In the genomic region with DNA sequence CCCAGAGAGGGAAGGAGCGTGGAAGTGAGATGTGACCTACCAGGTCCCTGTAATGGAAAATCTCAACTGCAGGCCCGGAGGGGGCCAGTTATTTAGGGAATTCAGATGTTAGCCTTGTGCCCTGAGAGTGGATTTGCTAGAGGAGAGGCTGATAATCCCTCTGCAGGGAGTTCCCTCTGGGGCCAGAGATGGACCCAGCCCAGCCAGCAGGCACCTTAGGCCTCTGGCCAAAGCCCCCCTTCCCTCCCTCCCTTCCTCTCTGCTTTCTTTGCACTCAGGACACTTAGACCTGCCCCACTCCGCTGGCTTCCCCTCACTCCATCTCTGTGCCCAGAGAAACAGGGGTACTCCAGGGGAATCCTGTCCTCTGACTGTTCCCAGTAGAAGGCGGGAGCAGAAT, we compare ENCODE assay signal across 20 cellular contexts. TPM values are rescaled to one million over a fixed set of nuclear protein-coding genes. Genes with fewer than 3 reads are reported as not detected.
A peak's percentile ranks its signal among the peaks of the same experiment; 100 is the strongest.
DNase-seq lines count a peak whose midpoint lies in the region; ATAC-seq, FAIRE-seq and TF ChIP-seq lines count a peak whose summit lies in the region.
"Had no signal": no experiment of that assay in that cellular context is flagged by ENCODE, and none has a peak within 500 bp of the region (broad histone marks: within the 10 kb centered on the region; RNA-seq: fewer than 3 reads in every experiment).

No MANE protein-coding gene starts in this region.

- H3K79me2 ChIP-seq in astrocyte (ENCODE audit: insufficient read depth, low read length) = no peaks in the 10 kb centered on the region
- H3K79me2 ChIP-seq in neural progenitor cell (ENCODE audit: low read depth) = peaks cover 39% of the 10 kb centered on the region

- 46 to 54% (median 48%) methylated on average over 4 of the region's 4 CpGs for WGBS in heart left ventricle, 4 donors
- 14 to 17% methylated on average over 4 of the region's 4 CpGs for WGBS in aorta, 2 donors

- H3K36me3 Mint-ChIP-seq in astrocyte (ENCODE audit: low read depth, unreplicated experiment) (no peaks in the 10 kb centered on the region), neural progenitor cell (peaks cover 1% of the 10 kb centered on the region)
- H3K36me3 Mint-ChIP-seq in activated naive CD8-positive, alpha-beta T cell treated with anti-CD3 and anti-CD28 coated beads for 36 hours = no peaks in the 10 kb centered on the region

- H3K27me3 Mint-ChIP-seq in astrocyte (ENCODE audit: low read depth, unreplicated experiment) (peaks cover 37% of the 10 kb centered on the region), neural progenitor cell (ENCODE audit: insufficient read depth, low read depth) (peaks cover 15% of the 10 kb centered on the region)
- peaks cover under 1% of the 10 kb centered on the region for H3K27me3 Mint-ChIP-seq in activated naive CD8-positive, alpha-beta T cell treated with anti-CD3 and anti-CD28 coated beads for 36 hours

- H2AFZ ChIP-seq in astrocyte (ENCODE audit: low read depth, low read length) = no peak overlapping the region
- no peak overlapping the region for H2AFZ ChIP-seq in neural progenitor cell (replicated peaks)

- intact Hi-C loops in heart left ventricle (cut with DNase I) (loop anchor here in 2 of 10 donors (10.0 kb wide), 2 partner anchors 61 to 81 kb away; a partner anchor contains a TSS), aorta (cut with DNase I) (no loop called here)

- H3K27me3 ChIP-seq in astrocyte (ENCODE audit: insufficient read depth, low read length) (peaks cover 29% of the 10 kb centered on the region), heart left ventricle (no peaks in the 10 kb centered on the region), neural progenitor cell (no peaks in the 10 kb centered on the region), aorta (ENCODE audit: control insufficient read depth in 1 of 2, insufficient read depth in 2 of 2, low read length in 1 of 2) (no peaks in the 10 kb centered on the region)

- H3K9me3 ChIP-seq in astrocyte (ENCODE audit: insufficient read depth, low read depth, low read length) = no peaks in the 10 kb centered on the region
- H3K9me3 ChIP-seq in heart left ventricle = no peaks in the 10 kb centered on the region
- no peaks in the 10 kb centered on the region for H3K9me3 ChIP-seq in neural progenitor cell (ENCODE audit: low read depth)
- no peaks in the 10 kb centered on the region for H3K9me3 ChIP-seq in aorta (ENCODE audit: control insufficient read depth, low read length)
- H3K9me3 ChIP-seq: body of pancreas, mucosa of descending colon had no signal

- H3K4me1 Mint-ChIP-seq in astrocyte (ENCODE audit: low read depth, unreplicated experiment) (peaks cover 33% of the 10 kb centered on the region), neural progenitor cell (peaks cover 90% of the 10 kb centered on the region)
- H3K4me1 Mint-ChIP-seq in activated naive CD8-positive, alpha-beta T cell treated with anti-CD3 and anti-CD28 coated beads for 36 hours = peaks cover under 1% of the 10 kb centered on the region

- H3K4me1 ChIP-seq in astrocyte (ENCODE audit: insufficient read depth, low read length) (peaks cover 2% of the 10 kb centered on the region), heart left ventricle (peaks cover 0 to 48% (median 32%) of the 10 kb centered on the region in 12 donors), neural progenitor cell (peaks cover 92% of the 10 kb centered on the region), aorta (ENCODE audit: control insufficient read depth in 1 of 2, insufficient read depth in 2 of 2, low read length in 2 of 2) (no peaks in the 10 kb centered on the region)
- H3K4me1 ChIP-seq: body of pancreas had no signal

- DNase-seq in astrocyte (ENCODE audit: low read depth) (no peak), heart left ventricle (peak in 3 of 5 donors; percentile 43 to 59 (median 59)), neural progenitor cell (ENCODE audit: low spot score) (peak; percentile 66), aorta (no peak), GM19240 (ENCODE audit: insufficient read length, low spot score) (no peak)
- DNase-seq in activated CD8-positive, alpha-beta memory T cell treated with anti-CD3 and anti-CD28 coated beads, Interleukin-2, amount 50 U/mL, for 4 hours = no peak
- DNase-seq in activated naive CD8-positive, alpha-beta T cell treated with anti-CD3 and anti-CD28 coated beads for 36 hours = no peak
- DNase-seq: activated CD4-positive, alpha-beta T cell treated with anti-CD3 and anti-CD28 coated beads for 4 hours; activated naive CD4-positive, alpha-beta T cell; activated T-cell treated with anti-CD3 and anti-CD28 coated beads for 4 hours; body of pancreas; GOT3; hippocampal formation; KBM-7; left cardiac atrium; mucosa of descending colon; NCI-H2081; NCI-H510A treated with DMSO at 0.1 percent for 48 hours had no signal

- peaks cover 55% of the 10 kb centered on the region for H3F3A ChIP-seq in neural progenitor cell (ENCODE audit: low read depth)

- FAIRE-seq in astrocyte (lab: Jason Lieb, UNC) = no peak

- TF ChIP-seq POLR2A in heart left ventricle (IDR thresholded peaks at IDR 0.05) = no peak

- H3K4me3 ChIP-seq in astrocyte (ENCODE audit: insufficient read depth, low read depth, low read length) (no peak overlapping the region), heart left ventricle (no peak overlapping the region), neural progenitor cell (no peak overlapping the region), aorta (ENCODE audit: low read length in 2 of 2) (no peak overlapping the region)
- H3K4me3 ChIP-seq: body of pancreas, mucosa of descending colon had no signal

- H3K4me3 Mint-ChIP-seq in astrocyte (ENCODE audit: unreplicated experiment) (peak overlapping the region; percentile 24), neural progenitor cell (no peak overlapping the region)
- H3K4me3 Mint-ChIP-seq in activated naive CD8-positive, alpha-beta T cell treated with anti-CD3 and anti-CD28 coated beads for 36 hours = no peak overlapping the region

- H4K20me1 ChIP-seq in astrocyte (ENCODE audit: insufficient read depth, low read length) (no peaks in the 10 kb centered on the region), neural progenitor cell (ENCODE audit: low read depth) (peaks cover 21% of the 10 kb centered on the region)

- H3K9me3 Mint-ChIP-seq in astrocyte (ENCODE audit: unreplicated experiment) (peaks cover 2% of the 10 kb centered on the region), neural progenitor cell (no peaks in the 10 kb centered on the region)
- H3K9me3 Mint-ChIP-seq in activated naive CD8-positive, alpha-beta T cell treated with anti-CD3 and anti-CD28 coated beads for 36 hours = no peaks in the 10 kb centered on the region

- TF ChIP-seq CTCF in astrocyte (IDR thresholded peaks at IDR 0.05; ENCODE audit: insufficient read depth, low read depth, low read length) (no peak), heart left ventricle (IDR thresholded peaks at IDR 0.05) (no peak), neural progenitor cell (IDR thresholded peaks at IDR 0.05) (no peak)

- no peak overlapping the region for H3K27ac ChIP-seq in astrocyte (ENCODE audit: low read depth, low read length)
- peak overlapping the region in 10 of 12 donors; percentile 80 to 96 (median 87) for H3K27ac ChIP-seq in heart left ventricle
- H3K27ac ChIP-seq in neural progenitor cell = peak overlapping the region; percentile 82
- peak overlapping the region; percentile 55 to 63 for H3K27ac ChIP-seq in aorta (ENCODE audit: low read depth in 1 of 2, low read length in 2 of 2)
- H3K27ac ChIP-seq: body of pancreas had no signal

- H3K9ac ChIP-seq in astrocyte (ENCODE audit: low read length) (no peak overlapping the region), neural progenitor cell (no peak overlapping the region)

- H3K27ac Mint-ChIP-seq in astrocyte (ENCODE audit: unreplicated experiment) (no peak overlapping the region), neural progenitor cell (peak overlapping the region; percentile 92)
- H3K27ac Mint-ChIP-seq in activated naive CD8-positive, alpha-beta T cell treated with anti-CD3 and anti-CD28 coated beads for 36 hours = no peak overlapping the region

- H3K4me2 ChIP-seq in astrocyte (ENCODE audit: low read length) (no peak overlapping the region), neural progenitor cell (peak overlapping the region; percentile 97)

- ATAC-seq in heart left ventricle (peak in 3 of 4 donors; percentile 8 to 38 (median 23)), aorta (ENCODE audit: low FRiP score) (peak; percentile 1)
- ATAC-seq: body of pancreas, mucosa of descending colon had no signal

- H3K36me3 ChIP-seq in astrocyte (ENCODE audit: insufficient read depth, low read length) (no peaks in the 10 kb centered on the region), heart left ventricle (peaks cover 0 to 3% (median 0%) of the 10 kb centered on the region in 9 donors), neural progenitor cell (no peaks in the 10 kb centered on the region), aorta (ENCODE audit: control insufficient read depth in 1 of 2, insufficient read depth in 2 of 2, low read length in 1 of 2) (no peaks in the 10 kb centered on the region)

RNA-seq across cellular contexts. Expression of a gene that starts 1.5 kb away (rescaled TPM):
- total RNA-seq in astrocyte (2.5 and 3.5 TPM in 2 replicates), heart left ventricle (100 to 1,000 TPM; 115 to 393 (median 280) TPM), neural progenitor cell (ENCODE audit: low replicate concordance) (88.6 and 154 TPM in 2 replicates), aorta (10 to 100 TPM; 24.8 to 27.7 TPM)
- polyA plus RNA-seq in heart left ventricle (10 to 100 TPM; 29.5 to 79.3 TPM), aorta (10 to 100 TPM; 15.3 to 26.9 TPM)
- not detected for total RNA-seq in activated naive CD8-positive, alpha-beta T cell treated with anti-CD3 and anti-CD28 coated beads for 36 hours
- total RNA-seq: SK-MEL-5 had no signal

RNA-seq across cellular contexts. Expression of a gene that starts 15.7 kb away (rescaled TPM):
- total RNA-seq in astrocyte (42.8 and 45.8 TPM in 2 replicates), heart left ventricle (10 to 100 TPM; 23.1 to 49.3 (median 24.8) TPM), neural progenitor cell (ENCODE audit: low replicate concordance) (9.4 and 23.4 TPM in 2 replicates), aorta (10 to 100 TPM; 29.5 to 33.5 TPM)
- polyA plus RNA-seq in heart left ventricle (10 to 100 TPM; 15.0 to 30.3 TPM), aorta (10 to 100 TPM; 10.5 to 48.0 TPM)
- 10 to 100 TPM; 38.0 to 39.0 TPM for total RNA-seq in activated naive CD8-positive, alpha-beta T cell treated with anti-CD3 and anti-CD28 coated beads for 36 hours

RNA-seq across cellular contexts. Expression of a gene that starts 32.7 kb away (rescaled TPM):
- total RNA-seq in astrocyte = not detected in 2 replicates
- under 1 TPM in 2 of 9 donors, not detected in 7; 0.06 to 0.29 TPM for total RNA-seq in heart left ventricle
- polyA plus RNA-seq in heart left ventricle = under 1 TPM in 1 of 2 donors, not detected in 1; 0.08 TPM
- total RNA-seq in neural progenitor cell (ENCODE audit: low replicate concordance) = 0.09 TPM in 2 replicates
- total RNA-seq in aorta = not detected
- polyA plus RNA-seq in aorta = not detected
- total RNA-seq in activated naive CD8-positive, alpha-beta T cell treated with anti-CD3 and anti-CD28 coated beads for 36 hours = under 1 TPM in 1 of 2 experiments, not detected in 1; 0.04 TPM
- total RNA-seq: body of pancreas, osteocyte, SK-MEL-5 had no signal

RNA-seq across cellular contexts. Expression of a gene that starts 37.3 kb away (rescaled TPM):
- not detected in 2 replicates for total RNA-seq in astrocyte
- total RNA-seq in heart left ventricle = 1 to 10 TPM in 1 of 9 donors, under 1 TPM in 3, not detected in 5; 0.09 to 1.3 (median 0.29) TPM
- under 1 TPM in 1 of 2 donors, not detected in 1; 0.12 TPM for polyA plus RNA-seq in heart left ventricle
- total RNA-seq in neural progenitor cell (ENCODE audit: low replicate concordance) = 0.17 and 0.62 TPM in 2 replicates
- under 1 TPM in 1 of 2 donors, not detected in 1; 0.19 TPM for total RNA-seq in aorta
- polyA plus RNA-seq in aorta = under 1 TPM in 1 of 2 donors, not detected in 1; 0.36 TPM
- total RNA-seq in activated naive CD8-positive, alpha-beta T cell treated with anti-CD3 and anti-CD28 coated beads for 36 hours = not detected
- total RNA-seq: body of pancreas, osteocyte, SK-MEL-5 had no signal

RNA-seq across cellular contexts. Expression of a gene that starts 44.1 kb away (rescaled TPM):
- total RNA-seq in astrocyte (0.27 and 0.29 TPM in 2 replicates), heart left ventricle (1 to 10 TPM in 1 of 9 donors, under 1 TPM in 1, not detected in 7; 0.48 to 1.1 TPM), neural progenitor cell (ENCODE audit: low replicate concordance) (0.15 TPM in 1 of 2 replicates, not detected in the other), aorta (under 1 TPM; 0.10 to 0.24 TPM)
- polyA plus RNA-seq in heart left ventricle (under 1 TPM in 1 of 2 donors, not detected in 1; 0.08 TPM), aorta (under 1 TPM in 1 of 2 donors, not detected in 1; 0.63 TPM)
- not detected for total RNA-seq in activated naive CD8-positive, alpha-beta T cell treated with anti-CD3 and anti-CD28 coated beads for 36 hours
- total RNA-seq: body of pancreas, osteocyte had no signal

Comparison
In these comparisons a context has a peak if more than half of its experiments do, and no peak if none do; other contexts are left out.
1. DNase-seq: peak in heart left ventricle (3 of 5) and neural progenitor cell (single experiment); none in astrocyte (single experiment), aorta (0 of 2), activated CD8-positive, alpha-beta memory T cell treated with anti-CD3 and anti-CD28 coated beads, Interleukin-2, amount 50 U/mL, for 4 hours (single experiment), activated naive CD8-positive, alpha-beta T cell treated with anti-CD3 and anti-CD28 coated beads for 36 hours (single experiment) and GM19240 (single experiment).